4 cellular contexts compared by ENCODE assay signal in genomic region chr16:3944457-3944856, GRCh38.
DNase-seq lines count a peak whose midpoint lies in the region; ATAC-seq and TF ChIP-seq lines count a peak whose summit lies in the region.
"Not testable (repeated sequence)": the region's sequence is repeated elsewhere in the genome, so short reads cannot be mapped to it uniquely, and the experiment has no call there.

No MANE protein-coding gene starts in this region.

- intact Hi-C loops in Panc1 (cut with micrococcal nuclease; ENCODE audit: unreplicated experiment): not testable (repeated sequence)

- not testable (repeated sequence) for H3K27me3 ChIP-seq in Panc1 (ENCODE audit: control insufficient read depth, insufficient read depth, low read length)

- in situ Hi-C loops in Panc1 (cut with HindIII; ENCODE audit: low pct_unique_long_range_greater_than_20kb, low sequenced_read_pairs): not testable (repeated sequence)

- H3K36me3 ChIP-seq in Panc1 (ENCODE audit: control insufficient read depth, insufficient read depth, low read length); SK-N-MC (ENCODE audit: insufficient read depth, low read length): not testable (repeated sequence)

- not testable (repeated sequence) for H3K27me3 Mint-ChIP-seq in HFFc6 (ENCODE audit: insufficient read depth); mesothelial cell of epicardium (ENCODE audit: low read depth)

- ATAC-seq in Panc1: not testable (repeated sequence)

- not testable (repeated sequence) for H3K4me3 ChIP-seq in Panc1 (ENCODE audit: low read depth in 2 of 2, low read length in 2 of 2); SK-N-MC

- not testable (repeated sequence) for H3K9me3 ChIP-seq in Panc1 (ENCODE audit: control insufficient read depth, insufficient read depth, low read depth, low read length); SK-N-MC (ENCODE audit: low read depth, low read length)

- peak overlapping the region; percentile 15; the same call in 1 of the 2 replicates for H3K27ac Mint-ChIP-seq in HFFc6
- H3K27ac Mint-ChIP-seq in mesothelial cell of epicardium: peak overlapping the region; percentile 18

- H3K36me3 Mint-ChIP-seq in HFFc6 (ENCODE audit: low read depth): peaks cover 16% of the 10 kb centered on the region
- H3K36me3 Mint-ChIP-seq in mesothelial cell of epicardium: not testable (repeated sequence)

- H3K4me1 ChIP-seq in Panc1 (ENCODE audit: control insufficient read depth, insufficient read depth, low read length): peaks cover 17% of the 10 kb centered on the region

- CTCF ChIA-PET in Panc1 (lab: Charles Lee): not testable (repeated sequence)

- not testable (repeated sequence) for DNase-seq in HFFc6; Panc1 (ENCODE audit: low read depth, low spot score); SK-N-MC (ENCODE audit: low read depth, low spot score); mesothelial cell of epicardium (ENCODE audit: low spot score in 2 of 2, unreplicated experiment in 2 of 2)

- not testable (repeated sequence) for BruUV-seq in Panc1 (replicated peaks; lab: Mats Ljungman, UMichigan)

- H3K4me1 Mint-ChIP-seq in HFFc6 (ENCODE audit: low read depth): peaks cover 38% of the 10 kb centered on the region
- H3K4me1 Mint-ChIP-seq in mesothelial cell of epicardium: peaks cover 15% of the 10 kb centered on the region

- not testable (repeated sequence) for H3K9ac ChIP-seq in SK-N-MC (ENCODE audit: insufficient read length)

- not testable (repeated sequence) for H3K4me3 Mint-ChIP-seq in HFFc6, mesothelial cell of epicardium

- H3K27ac ChIP-seq in Panc1 (ENCODE audit: low read length) (peak overlapping the region; percentile 78; the same call in 1 of the 2 replicates), SK-N-MC (peak overlapping the region; percentile 98; the same call in 1 of the 2 replicates)

- POLR2A ChIA-PET in Panc1 (lab: Charles Lee): interaction anchor here (0.6 to 0.7 kb wide), 2 partner anchors 15 to 57 kb away, joined by 3 to 6 read pairs; no protein-coding TSS in a partner anchor

- TF ChIP-seq CTCF in HFFc6 (IDR thresholded peaks at IDR 0.05); Panc1 (IDR thresholded peaks at IDR 0.05); mesothelial cell of epicardium (IDR thresholded peaks at IDR 0.05; ENCODE audit: unreplicated experiment): not testable (repeated sequence)

- H3K9me3 Mint-ChIP-seq in HFFc6, mesothelial cell of epicardium: not testable (repeated sequence)
